1 cellular context compared by ENCODE assay signal in the genomic region with DNA sequence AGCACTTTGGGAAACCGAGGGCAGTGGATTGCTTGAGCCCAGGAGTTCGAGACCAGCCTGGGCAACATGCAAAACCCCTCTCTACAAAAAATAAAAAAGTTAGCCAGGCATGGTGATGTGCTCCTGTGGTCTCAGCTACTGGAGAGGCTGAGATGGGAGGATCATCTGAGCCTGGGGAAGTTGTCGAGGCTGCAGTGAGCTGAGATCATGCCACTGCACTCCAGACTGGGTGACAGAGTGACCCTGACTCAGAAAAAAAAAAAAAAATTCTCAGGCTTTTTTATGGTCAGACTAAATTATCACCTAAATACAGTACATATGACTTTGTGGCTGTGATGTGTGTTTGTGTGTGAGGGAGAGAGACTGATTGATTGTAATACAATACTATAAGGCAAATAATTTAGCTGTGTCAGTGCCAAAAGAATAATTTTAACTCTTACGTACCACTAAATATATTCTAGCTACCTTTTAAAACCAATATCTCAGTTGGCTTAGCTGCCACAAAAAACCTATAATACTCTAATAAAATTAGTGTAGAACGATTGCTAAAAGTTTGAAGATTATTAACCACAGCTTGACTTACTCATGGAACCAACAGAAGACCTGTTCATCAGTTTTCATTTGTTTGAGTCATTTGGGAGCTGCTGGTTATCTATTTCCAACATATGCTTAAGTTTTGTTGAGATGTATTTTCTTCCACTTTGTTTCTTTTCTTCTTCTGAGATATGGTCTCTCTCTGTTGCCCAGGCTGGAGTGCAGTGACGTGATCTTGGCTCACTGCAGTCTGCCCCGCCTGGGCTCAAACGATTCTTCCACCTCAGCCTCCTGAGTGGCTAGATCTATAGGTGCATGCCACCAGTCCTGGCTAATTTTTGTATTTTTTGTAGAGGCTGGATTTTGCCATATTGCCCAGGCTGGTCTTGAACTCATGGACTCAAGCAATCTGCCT.
TF ChIP-seq lines count a peak whose summit lies in the region.

No MANE protein-coding gene starts in this region.

TF ChIP-seq in A549, 52 proteins besides CTCF, POLR2A, EP300 and RAD21 (continued from another document):
- TF ChIP-seq, protein P1, sequence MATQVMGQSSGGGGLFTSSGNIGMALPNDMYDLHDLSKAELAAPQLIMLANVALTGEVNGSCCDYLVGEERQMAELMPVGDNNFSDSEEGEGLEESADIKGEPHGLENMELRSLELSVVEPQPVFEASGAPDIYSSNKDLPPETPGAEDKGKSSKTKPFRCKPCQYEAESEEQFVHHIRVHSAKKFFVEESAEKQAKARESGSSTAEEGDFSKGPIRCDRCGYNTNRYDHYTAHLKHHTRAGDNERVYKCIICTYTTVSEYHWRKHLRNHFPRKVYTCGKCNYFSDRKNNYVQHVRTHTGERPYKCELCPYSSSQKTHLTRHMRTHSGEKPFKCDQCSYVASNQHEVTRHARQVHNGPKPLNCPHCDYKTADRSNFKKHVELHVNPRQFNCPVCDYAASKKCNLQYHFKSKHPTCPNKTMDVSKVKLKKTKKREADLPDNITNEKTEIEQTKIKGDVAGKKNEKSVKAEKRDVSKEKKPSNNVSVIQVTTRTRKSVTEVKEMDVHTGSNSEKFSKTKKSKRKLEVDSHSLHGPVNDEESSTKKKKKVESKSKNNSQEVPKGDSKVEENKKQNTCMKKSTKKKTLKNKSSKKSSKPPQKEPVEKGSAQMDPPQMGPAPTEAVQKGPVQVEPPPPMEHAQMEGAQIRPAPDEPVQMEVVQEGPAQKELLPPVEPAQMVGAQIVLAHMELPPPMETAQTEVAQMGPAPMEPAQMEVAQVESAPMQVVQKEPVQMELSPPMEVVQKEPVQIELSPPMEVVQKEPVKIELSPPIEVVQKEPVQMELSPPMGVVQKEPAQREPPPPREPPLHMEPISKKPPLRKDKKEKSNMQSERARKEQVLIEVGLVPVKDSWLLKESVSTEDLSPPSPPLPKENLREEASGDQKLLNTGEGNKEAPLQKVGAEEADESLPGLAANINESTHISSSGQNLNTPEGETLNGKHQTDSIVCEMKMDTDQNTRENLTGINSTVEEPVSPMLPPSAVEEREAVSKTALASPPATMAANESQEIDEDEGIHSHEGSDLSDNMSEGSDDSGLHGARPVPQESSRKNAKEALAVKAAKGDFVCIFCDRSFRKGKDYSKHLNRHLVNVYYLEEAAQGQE (IDR thresholded peaks at IDR 0.05): no peak
- TF ChIP-seq HOXB5 (CRISPR knock-in tag; IDR thresholded peaks at IDR 0.05) (no peak), GATA3 (IDR thresholded peaks at IDR 0.05; ENCODE audit: borderline replicate concordance) (no peak), HMGXB4 (CRISPR knock-in tag; IDR thresholded peaks at IDR 0.05; ENCODE audit: borderline replicate concordance) (no peak), KDM1A (IDR thresholded peaks at IDR 0.05; ENCODE audit: low read depth) (no peak)
- TF ChIP-seq, protein P2, sequence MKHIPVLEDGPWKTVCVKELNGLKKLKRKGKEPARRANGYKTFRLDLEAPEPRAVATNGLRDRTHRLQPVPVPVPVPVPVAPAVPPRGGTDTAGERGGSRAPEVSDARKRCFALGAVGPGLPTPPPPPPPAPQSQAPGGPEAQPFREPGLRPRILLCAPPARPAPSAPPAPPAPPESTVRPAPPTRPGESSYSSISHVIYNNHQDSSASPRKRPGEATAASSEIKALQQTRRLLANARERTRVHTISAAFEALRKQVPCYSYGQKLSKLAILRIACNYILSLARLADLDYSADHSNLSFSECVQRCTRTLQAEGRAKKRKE (CRISPR knock-in tag; IDR thresholded peaks at IDR 0.05; ENCODE audit: low read depth): no peak
